ENCODE assay signal across 18 cellular contexts in the genomic region with DNA sequence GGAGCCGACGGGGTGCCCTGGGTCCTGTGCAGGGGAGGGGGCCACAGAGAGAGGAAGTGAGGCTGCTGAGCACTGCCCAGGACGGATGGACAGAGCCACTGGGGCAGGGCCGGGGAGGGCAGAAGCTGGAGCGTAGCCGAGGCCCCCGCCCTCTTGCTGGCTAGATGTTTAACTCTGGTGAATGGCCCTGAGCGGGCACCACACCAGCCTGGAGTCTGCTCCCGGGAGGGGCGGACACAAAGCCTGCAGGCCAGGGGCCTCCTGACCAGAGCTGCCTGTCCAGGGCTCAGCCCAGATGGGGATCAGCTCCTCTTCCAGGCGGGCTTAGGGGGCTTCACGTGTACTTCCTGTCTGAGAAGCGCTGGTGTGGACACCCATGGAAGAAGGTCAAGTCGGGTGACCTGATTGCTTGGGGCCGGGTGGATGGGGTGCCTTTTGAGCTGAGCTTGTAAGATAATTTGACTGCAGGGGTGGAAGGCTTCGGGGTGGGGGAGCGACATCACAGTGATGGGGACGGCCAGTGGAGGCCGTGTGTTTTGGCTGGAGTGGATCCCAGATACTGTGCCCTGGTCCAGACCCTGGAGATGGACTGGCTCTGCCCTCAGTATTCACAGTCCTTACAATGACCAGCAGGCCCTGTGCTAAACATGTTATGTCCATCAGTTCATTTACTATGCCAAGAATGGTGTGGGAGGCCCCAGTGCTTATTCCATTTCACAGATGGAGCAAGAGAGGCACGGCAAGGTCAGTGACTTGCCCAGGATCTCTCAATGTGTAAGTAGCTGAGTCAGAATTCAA. TPM values are rescaled to one million over a fixed set of nuclear protein-coding genes. Genes with fewer than 3 reads are reported as not detected.
DNase-seq lines count a peak whose midpoint lies in the region; TF ChIP-seq lines count a peak whose summit lies in the region.
"Had no signal": no experiment of that assay in that cellular context is flagged by ENCODE, and none has a peak within 500 bp of the region (broad histone marks: within the 10 kb centered on the region; RNA-seq: fewer than 3 reads in every experiment).

No MANE protein-coding gene starts in this region.

- no peak for TF ChIP-seq CTCF in left ventricle myocardium inferior (IDR thresholded peaks at IDR 0.05; ENCODE audit: borderline replicate concordance)
- TF ChIP-seq CTCF in right atrium auricular region (IDR thresholded peaks at IDR 0.05), result no peak
- TF ChIP-seq CTCF in fibroblast of mammary gland (conservative IDR thresholded peaks at IDR 0.05; ENCODE audit: control insufficient read depth, insufficient read depth, low read depth, low read length), result no peak
- no peak for TF ChIP-seq CTCF in nephron progenitor cell (IDR thresholded peaks at IDR 0.05)

- H3K4me3 ChIP-seq in left ventricle myocardium inferior (no peak overlapping the region), right atrium auricular region (no peak overlapping the region), fibroblast of mammary gland (ENCODE audit: control insufficient read depth, low read depth, low read length) (no peak overlapping the region), neuronal stem cell (ENCODE audit: low read length in 2 of 2) (no peak overlapping the region)
- H3K4me3 ChIP-seq: MG63 had no signal

- H3K27me3 ChIP-seq in left ventricle myocardium inferior (ENCODE audit: low read depth) (no peaks in the 10 kb centered on the region), right atrium auricular region (no peaks in the 10 kb centered on the region), neuronal stem cell (ENCODE audit: control insufficient read depth in 3 of 3, insufficient read depth in 3 of 3, low read depth in 1 of 3, low read length in 3 of 3) (peaks cover 0 to 15% (median 0%) of the 10 kb centered on the region in 3 experiments)
- H3K27me3 ChIP-seq: MG63 had no signal

- peaks cover 88% of the 10 kb centered on the region for H3K4me1 ChIP-seq in left ventricle myocardium inferior
- peaks cover 0 to 83% of the 10 kb centered on the region in 2 donors for H3K4me1 ChIP-seq in right atrium auricular region
- H3K4me1 ChIP-seq in neuronal stem cell (ENCODE audit: control insufficient read depth in 2 of 2, insufficient read depth in 1 of 2, low read depth in 1 of 2, low read length in 2 of 2), result peaks cover 6 to 31% of the 10 kb centered on the region in 2 donors

- no peak overlapping the region for H3K27ac Mint-ChIP-seq in nephron progenitor cell

- peak overlapping the region; percentile 84 for H3K27ac ChIP-seq in left ventricle myocardium inferior (replicated peaks)
- H3K27ac ChIP-seq in right atrium auricular region, result no peak overlapping the region
- no peak overlapping the region for H3K27ac ChIP-seq in neuronal stem cell (replicated peaks; ENCODE audit: low read length)
- H3K27ac ChIP-seq: KMS-11 had no signal

- H3K4me1 Mint-ChIP-seq in nephron progenitor cell, result peaks cover 64% of the 10 kb centered on the region

- H2AK5ac ChIP-seq in neuronal stem cell (ENCODE audit: low read depth, low read length), result no peak overlapping the region

- peak overlapping the region; percentile 4 for H3K18ac ChIP-seq in neuronal stem cell (ENCODE audit: low read length)

- no peaks in the 10 kb centered on the region for H3K9me3 Mint-ChIP-seq in nephron progenitor cell

- H3K9me3 ChIP-seq in left ventricle myocardium inferior (replicated peaks) (peaks cover 4% of the 10 kb centered on the region), right atrium auricular region (no peaks in the 10 kb centered on the region), neuronal stem cell (replicated peaks in 1 of 2; ENCODE audit: control insufficient read depth in 2 of 2, insufficient read depth in 1 of 2, low read depth in 1 of 2, low read length in 2 of 2) (no peaks in the 10 kb centered on the region)
- H3K9me3 ChIP-seq: MG63 had no signal

- H2BK12ac ChIP-seq in neuronal stem cell (ENCODE audit: low read length), result no peak overlapping the region

- no peak overlapping the region for H2BK120ac ChIP-seq in neuronal stem cell (ENCODE audit: low read depth, low read length)

- no peak overlapping the region for H3K14ac ChIP-seq in neuronal stem cell (ENCODE audit: low read length)

- H2BK15ac ChIP-seq in neuronal stem cell (ENCODE audit: low read length), result peak overlapping the region; percentile 19

- no peaks in the 10 kb centered on the region for H3K79me1 ChIP-seq in neuronal stem cell (ENCODE audit: low read depth, low read length)

- no peak overlapping the region for H3K4ac ChIP-seq in neuronal stem cell (ENCODE audit: low read length)

- H3K27me3 Mint-ChIP-seq in nephron progenitor cell (ENCODE audit: low read depth, poor library complexity), result peaks cover 24% of the 10 kb centered on the region

- H4K8ac ChIP-seq in neuronal stem cell (ENCODE audit: low read depth, low read length), result no peak overlapping the region

- intact Hi-C loops in left ventricle myocardium inferior (cut with micrococcal nuclease), result no loop called here

- H2AFZ ChIP-seq in neuronal stem cell (ENCODE audit: low read length), result no peak overlapping the region

- H2BK5ac ChIP-seq in neuronal stem cell (ENCODE audit: low read length), result no peak overlapping the region

- no peaks in the 10 kb centered on the region for H3K36me3 ChIP-seq in left ventricle myocardium inferior
- H3K36me3 ChIP-seq in right atrium auricular region, result no peaks in the 10 kb centered on the region
- H3K36me3 ChIP-seq in neuronal stem cell (replicated peaks in 1 of 2; ENCODE audit: control insufficient read depth in 2 of 2, insufficient read depth in 2 of 2, low read length in 2 of 2), result no peaks in the 10 kb centered on the region
- H3K36me3 ChIP-seq: MG63 had no signal

- H3K9ac ChIP-seq in neuronal stem cell (ENCODE audit: low read depth, low read length, poor library complexity), result no peak overlapping the region
- H3K9ac ChIP-seq: KMS-11 had no signal

- no peak overlapping the region for H3K23ac ChIP-seq in neuronal stem cell (ENCODE audit: low read depth, low read length, poor library complexity)

- no CpG with 5 or more reads among the region's 20 CpGs for WGBS in neuronal stem cell (ENCODE audit: extremely low coverage in 2 of 2, insufficient read length in 2 of 2, insufficient replicate concordance in 1 of 2), 2 donors

- DNase-seq in left ventricle myocardium inferior (no peak), right atrium auricular region (ENCODE audit: low spot score) (no peak), fibroblast of mammary gland (ENCODE audit: low read depth) (peak; percentile 39), neuronal stem cell (ENCODE audit: low spot score) (no peak), nephron progenitor cell (no peak), NCI-H345 (lab: John Stamatoyannopoulos, UW) (no peak), SW480 (ENCODE audit: low spot score) (no peak)
- DNase-seq: EL, GOT3, MG63, NCI-H1092, NCI-H146, NCI-H2081, NCI-H510A, NCI-H774, PC-3 had no signal

- H3K4me3 Mint-ChIP-seq in nephron progenitor cell, result no peak overlapping the region

- H4K91ac ChIP-seq in neuronal stem cell (ENCODE audit: low read depth, low read length, poor library complexity), result no peak overlapping the region

- no peaks in the 10 kb centered on the region for H3K36me3 Mint-ChIP-seq in nephron progenitor cell (ENCODE audit: low read depth)

- H3K4me2 ChIP-seq in neuronal stem cell (ENCODE audit: insufficient read depth, low read length, poor library complexity, severe bottlenecking), result no peak overlapping the region
- H3K4me2 ChIP-seq: KMS-11 had no signal

RNA-seq across cellular contexts. Expression of gene CIBAR2, which starts 33.7 kb away (rescaled TPM):
- total RNA-seq in left ventricle myocardium inferior (not detected), right atrium auricular region (not detected)
- polyA plus RNA-seq in neuronal stem cell (2013, experiment 1 of 2), result 0.45 TPM
- 0.51 TPM for polyA plus RNA-seq in neuronal stem cell (2013, experiment 2 of 2)
- total RNA-seq: A673, PC-3 had no signal
